ENCODE assay signal across 7 cellular contexts in genomic region chr21:14006144-14006543, GRCh38.
DNase-seq lines count a peak whose midpoint lies in the region; ATAC-seq, FAIRE-seq and TF ChIP-seq lines count a peak whose summit lies in the region.
"Not testable (repeated sequence)": the region's sequence is repeated elsewhere in the genome, so short reads cannot be mapped to it uniquely, and the experiment has no call there.

No MANE protein-coding gene starts in this region.

- BruUV-seq in K562 (replicated peaks; lab: Mats Ljungman, UMichigan) = not testable (repeated sequence)

- not testable (repeated sequence) for TF ChIP-seq RAD21 in K562 (CRISPR knock-in tag; conservative IDR thresholded peaks at IDR 0.05 in 1 of 2, IDR thresholded peaks at IDR 0.05 in 1 of 2)

- not testable (repeated sequence) for H3K9ac ChIP-seq in K562 (ENCODE audit: insufficient read depth in 1 of 2, low read depth in 2 of 2, low read length in 2 of 2)

- H2AFZ ChIP-seq in K562 (ENCODE audit: low read depth, low read length) = not testable (repeated sequence)

- not testable (repeated sequence) for TF ChIP-seq EP300 in K562 (IDR thresholded peaks at IDR 0.05; ENCODE audit: low read length)

- not testable (repeated sequence) for H3K9me1 ChIP-seq in K562 (ENCODE audit: control insufficient read depth, insufficient read depth, low read length)

- not testable (repeated sequence) for H3K79me2 ChIP-seq in K562 (ENCODE audit: control insufficient read depth, insufficient read depth, low read length)

- TF ChIP-seq CTCF in K562 (IDR thresholded peaks at IDR 0.05 in 2 of 3, conservative IDR thresholded peaks at IDR 0.05 in 1 of 3; ENCODE audit: insufficient read depth in 2 of 3, low read depth in 1 of 3, low read length in 3 of 3); right atrium auricular region (IDR thresholded peaks at IDR 0.05); mucosa of descending colon (IDR thresholded peaks at IDR 0.05): not testable (repeated sequence)

- H4K20me1 ChIP-seq in K562 (replicated peaks; ENCODE audit: control insufficient read depth, insufficient read depth, low read length) = not testable (repeated sequence)

- not testable (repeated sequence) for H3K27me3 ChIP-seq in K562 (ENCODE audit: control insufficient read depth in 2 of 2, insufficient read depth in 2 of 2, low read length in 2 of 2); right atrium auricular region

- TF ChIP-seq POLR2A in K562 (conservative IDR thresholded peaks at IDR 0.05) = not testable (repeated sequence)

- H3K4me3 ChIP-seq in K562, right atrium auricular region, mucosa of descending colon: not testable (repeated sequence)

- not testable (repeated sequence) for H3K27ac ChIP-seq in K562 (ENCODE audit: extremely low read depth, low read depth, low read length); right atrium auricular region

- FAIRE-seq in K562 (lab: Jason Lieb, UNC) = peak; percentile 60

- CTCF ChIA-PET in K562 (lab: Yijun Ruan, JAX; ENCODE audit: low intra/inter-chr PET ratio) = not testable (repeated sequence)

- H3K4me1 ChIP-seq in K562 (replicated peaks in 1 of 2; ENCODE audit: control insufficient read depth in 2 of 2, insufficient read depth in 2 of 2, low read length in 2 of 2); right atrium auricular region; mucosa of descending colon (ENCODE audit: low read depth): not testable (repeated sequence)

- peak; percentile 0 for DNase-seq in D341Med (ENCODE audit: low spot score)
- peak; percentile 23 for DNase-seq in NCI-H69 (lab: John Stamatoyannopoulos, UW)
- DNase-seq in K562 (ENCODE audit: extremely low read depth in 1 of 4, low spot score in 3 of 4); left colon; mucosa of descending colon: not testable (repeated sequence)
- DNase-seq in right atrium auricular region (ENCODE audit: low spot score) = peak; percentile 32

- not testable (repeated sequence) for H3K36me3 ChIP-seq in K562 (ENCODE audit: control insufficient read depth, insufficient read depth, low read length); right atrium auricular region; mucosa of descending colon (ENCODE audit: low read depth)

- not testable (repeated sequence) for H3K4me2 ChIP-seq in K562 (ENCODE audit: insufficient read depth, low read length)

- not testable (repeated sequence) for ATAC-seq in K562
- ATAC-seq in esophagus mucosa (peak; percentile 61), left colon (peak; percentile 71), mucosa of descending colon (peak; percentile 16)

- POLR2A ChIA-PET in K562 (lab: Yijun Ruan, JAX) = not testable (repeated sequence)

- intact Hi-C loops in K562 (cut with micrococcal nuclease); left colon (cut with DNase I, micrococcal nuclease); mucosa of descending colon (cut with DNase I, micrococcal nuclease): not testable (repeated sequence)

- in situ Hi-C loops in K562 (cut with MboI) = not testable (repeated sequence)

- 0% methylated on average over 4 of the region's 7 CpGs for WGBS in K562 (ENCODE audit: insufficient coverage, low coverage, missing lambda C conversion rate)

- not testable (repeated sequence) for H3K9me3 ChIP-seq in K562 (replicated peaks; ENCODE audit: control insufficient read depth, insufficient read depth, low read depth, low read length); right atrium auricular region; mucosa of descending colon
